20 cellular contexts compared by ENCODE assay signal in genomic region chr17:60164697-60165096, GRCh38. TPM values are rescaled to one million over a fixed set of nuclear protein-coding genes. Genes with fewer than 3 reads are reported as not detected.
"Had no signal": no experiment of that assay in that cellular context is flagged by ENCODE, and none has a peak within 500 bp of the region (broad histone marks: within the 10 kb centered on the region; RNA-seq: fewer than 3 reads in every experiment).

No MANE protein-coding gene starts in this region.

- H3K36me3 ChIP-seq: breast epithelium, pancreas, thoracic aorta had no signal

- H3K4me1 ChIP-seq: breast epithelium had no signal

- H3K4me3 ChIP-seq: breast epithelium, dorsolateral prefrontal cortex, pancreas, thoracic aorta had no signal

- DNase-seq: activated CD4-positive, alpha-beta T cell treated with anti-CD3 and anti-CD28 coated beads, Interleukin-2, amount 50 U/mL, for 4 hours; activated gamma-delta T cell; activated T-cell treated with anti-CD3 and anti-CD28 coated beads, Interleukin-2, amount 50 U/mL, for 72 hours; dorsolateral prefrontal cortex; foreskin fibroblast; hippocampal formation; kidney; naive thymus-derived CD4-positive, alpha-beta T cell; pancreas; stimulated activated CD4-positive, alpha-beta T cell treated with anti-CD3 and anti-CD28 coated beads, Interleukin-4, amount 100 ng/mL, for 24 hours; stimulated activated naive B cell treated with anti-CD40 and anti-IgM and Interleukin-4, amounts not matched to agents 10 μg/mL and 1 μg/mL and 100 μg/mL, for 72 hours had no signal

- H3K27me3 ChIP-seq: breast epithelium, dorsolateral prefrontal cortex, pancreas had no signal

- H3K27ac ChIP-seq: breast epithelium, epithelial cell of prostate, pancreas, thoracic aorta had no signal

- FAIRE-seq: astrocyte, kidney, pancreas, TTC549 had no signal

- ATAC-seq: left lobe of liver; naive thymus-derived CD4-positive, alpha-beta T cell; pancreas; sciatic nerve; stimulated activated naive B cell treated with anti-CD40 and anti-IgM and Interleukin-4, amounts not matched to agents 10 μg/mL and 1 μg/mL and 100 μg/mL, for 72 hours had no signal

- H3K9me3 ChIP-seq: breast epithelium, pancreas, thoracic aorta had no signal

RNA-seq across cellular contexts. Expression of gene CA4, which starts 14.9 kb away (rescaled TPM):
- total RNA-seq: activated CD8-positive, alpha-beta memory T cell treated with anti-CD3 and anti-CD28 coated beads for 36 hours; activated T-cell treated with anti-CD3 and anti-CD28 coated beads, Interleukin-2, amount 50 U/mL, for 72 hours; astrocyte; naive thymus-derived CD4-positive, alpha-beta T cell; T-helper 2 cell treated with Interferon-gamma antibody and Interleukin-4, amounts not matched to agents 100 ng/mL and 5 ng/mL, for 36 hours had no signal
- polyA plus RNA-seq: naive thymus-derived CD4-positive, alpha-beta T cell had no signal
